8 cellular contexts compared by ENCODE assay signal in genomic region chr2:181393472-181393871, GRCh38.
DNase-seq lines count a peak whose midpoint lies in the region; ATAC-seq and TF ChIP-seq lines count a peak whose summit lies in the region.

No MANE protein-coding gene starts in this region.

- ATAC-seq in activated T-cell treated with anti-CD3 and anti-CD28 coated beads, Interleukin-2, amount 50 U/mL, for 4 hours: peak in 1 of 2 donors; percentile 44
- peak; percentile 56 for ATAC-seq in HG03442 (IDR thresholded peaks at IDR 0.05; ENCODE audit: unreplicated experiment)
- peak; percentile 81 for ATAC-seq in upper lobe of right lung

- peak overlapping the region; percentile 6 for H3K4me3 ChIP-seq in upper lobe of right lung

- H3K4me1 ChIP-seq in upper lobe of right lung: no peaks in the 10 kb centered on the region

- intact Hi-C loops in upper lobe of right lung (cut with DNase I): no loop called here

- DNase-seq in activated T-cell treated with anti-CD3 and anti-CD28 coated beads, Interleukin-2, amount 50 U/mL, for 4 hours: no peak
- no peak for DNase-seq in activated T-cell treated with anti-CD3 and anti-CD28 coated beads, Interleukin-2, amount 50 U/mL, for 1 hour
- DNase-seq in SIG-M5 treated with dmso at 0.1 percent for 504 hours (lab: John Stamatoyannopoulos, UW; ENCODE audit: unreplicated experiment): peak; percentile 86
- peak; percentile 76 for DNase-seq in fibroblast of peridontal ligament (ENCODE audit: extremely low read depth)
- no peak for DNase-seq in upper lobe of right lung
- DNase-seq in NCI-H446 (lab: John Stamatoyannopoulos, UW): no peak
- no peak for DNase-seq in inferior parietal cortex (ENCODE audit: extremely low spot score)

- no peaks in the 10 kb centered on the region for H3K9me3 ChIP-seq in upper lobe of right lung

- no peak for TF ChIP-seq CTCF in upper lobe of right lung (IDR thresholded peaks at IDR 0.05)

- H3K36me3 Mint-ChIP-seq in activated T-cell treated with anti-CD3 and anti-CD28 coated beads, Interleukin-2, amount 50 U/mL, for 4 hours (ENCODE audit: insufficient read depth): peaks cover 4% of the 10 kb centered on the region

- H3K27me3 ChIP-seq in upper lobe of right lung: no peaks in the 10 kb centered on the region

- H3K4me1 Mint-ChIP-seq in activated T-cell treated with anti-CD3 and anti-CD28 coated beads, Interleukin-2, amount 50 U/mL, for 4 hours (ENCODE audit: low read depth): peaks cover 30% of the 10 kb centered on the region

- H3K27me3 Mint-ChIP-seq in activated T-cell treated with anti-CD3 and anti-CD28 coated beads, Interleukin-2, amount 50 U/mL, for 4 hours (ENCODE audit: low read depth): no peaks in the 10 kb centered on the region

- peak overlapping the region; percentile 44 for H3K27ac ChIP-seq in upper lobe of right lung

- no peaks in the 10 kb centered on the region for H3K9me3 Mint-ChIP-seq in activated T-cell treated with anti-CD3 and anti-CD28 coated beads, Interleukin-2, amount 50 U/mL, for 4 hours

- H3K4me3 Mint-ChIP-seq in activated T-cell treated with anti-CD3 and anti-CD28 coated beads, Interleukin-2, amount 50 U/mL, for 4 hours: peak overlapping the region; percentile 76

- H3K36me3 ChIP-seq in upper lobe of right lung: no peaks in the 10 kb centered on the region

Comparison
In these comparisons a context has a peak if more than half of its experiments do, and no peak if none do; other contexts are left out.
1. DNase-seq: peak in SIG-M5 treated with dmso at 0.1 percent for 504 hours (single experiment) and fibroblast of peridontal ligament (single experiment); none in activated T-cell treated with anti-CD3 and anti-CD28 coated beads, Interleukin-2, amount 50 U/mL, for 4 hours (single experiment), activated T-cell treated with anti-CD3 and anti-CD28 coated beads, Interleukin-2, amount 50 U/mL, for 1 hour (single experiment), upper lobe of right lung (single experiment), NCI-H446 (0 of 2) and inferior parietal cortex (single experiment).